8 cellular contexts compared by ENCODE assay signal in genomic region chr17:45231481-45232116, GRCh38. TPM values are rescaled to one million over a fixed set of nuclear protein-coding genes. Genes with fewer than 3 reads are reported as not detected.
A peak's percentile ranks its signal among the peaks of the same experiment; 100 is the strongest.
DNase-seq lines count a peak whose midpoint lies in the region; ATAC-seq and TF ChIP-seq lines count a peak whose summit lies in the region.

No MANE protein-coding gene starts in this region.

- no peaks in the 10 kb centered on the region for H3K9me3 ChIP-seq in T-helper 17 cell (ENCODE audit: control insufficient read depth, low read length, poor library complexity, severe bottlenecking)

- H3K27ac Mint-ChIP-seq in T-helper 17 cell = peak overlapping the region; percentile 100

- TF ChIP-seq CTCF in 22Rv1 (IDR thresholded peaks at IDR 0.05) (peak; percentile 42), GM12864 (IDR thresholded peaks at IDR 0.05; ENCODE audit: low read depth, low read length, missing control alignments) (peak; percentile 37)

- no peaks in the 10 kb centered on the region for H3K27me3 Mint-ChIP-seq in T-helper 17 cell

- H3K27ac ChIP-seq in 22Rv1 = no peak overlapping the region

- peak overlapping the region; percentile 31 for H3K4me3 Mint-ChIP-seq in T-helper 17 cell

- peaks cover 64% of the 10 kb centered on the region for H3K4me1 Mint-ChIP-seq in T-helper 17 cell

- no peak overlapping the region for H3K4me3 ChIP-seq in GM12864 (ENCODE audit: low read depth, low read length)

- DNase-seq in GM12864 (ENCODE audit: low read depth) (no peak), T-helper 17 cell (no peak), hepatic stellate cell (ENCODE audit: low spot score) (peak; percentile 57), germinal center (ENCODE audit: low spot score) (no peak), hypothalamus (lab: John Stamatoyannopoulos, UW) (no peak), NCI-H2227 (lab: John Stamatoyannopoulos, UW; ENCODE audit: unreplicated experiment) (no peak)

- ATAC-seq in T-helper 17 cell (no peak), HG02981 (IDR thresholded peaks at IDR 0.05; ENCODE audit: unreplicated experiment) (no peak)

- no peaks in the 10 kb centered on the region for H3K36me3 Mint-ChIP-seq in T-helper 17 cell (ENCODE audit: low read depth)

RNA-seq across cellular contexts. Expression of gene FMNL1, which starts 9.9 kb away (rescaled TPM):
- 100 to 1,000 TPM; 509 to 550 TPM for total RNA-seq in T-helper 17 cell

RNA-seq across cellular contexts. Expression of gene SPATA32, which starts 30.3 kb away (rescaled TPM):
- under 1 TPM in 1 of 2 donors, not detected in 1; 0.17 TPM for total RNA-seq in T-helper 17 cell
